ENCODE assay signal across 18 cellular contexts in the genomic region with DNA sequence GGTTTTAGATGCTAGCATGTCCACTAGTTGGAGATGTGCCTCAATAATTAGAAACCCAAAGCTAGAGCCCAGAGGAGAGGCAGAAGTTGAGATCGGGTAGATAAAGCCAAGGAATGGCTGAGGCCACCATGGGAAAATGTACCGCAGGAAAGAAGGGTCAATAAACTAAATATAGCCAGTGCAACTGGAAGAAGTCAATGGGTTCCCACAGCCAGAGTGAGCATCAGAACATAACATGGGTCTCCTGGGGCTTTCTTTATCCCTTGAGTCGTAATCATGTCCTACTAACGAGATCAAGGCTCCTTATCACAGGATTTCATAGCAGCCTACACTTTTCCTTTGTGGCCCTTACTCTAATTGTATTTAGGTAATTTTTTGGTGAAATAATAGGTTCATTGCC.
A peak's percentile ranks its signal among the peaks of the same experiment; 100 is the strongest.
DNase-seq lines count a peak whose midpoint lies in the region; ATAC-seq and TF ChIP-seq lines count a peak whose summit lies in the region.
"Had no signal": no experiment of that assay in that cellular context is flagged by ENCODE, and none has a peak within 500 bp of the region (broad histone marks: within the 10 kb centered on the region; RNA-seq: fewer than 3 reads in every experiment).

No MANE protein-coding gene starts in this region.

- H3K4me3 ChIP-seq in heart right ventricle (no peak overlapping the region), right cardiac atrium (ENCODE audit: low read length) (no peak overlapping the region), PC-3 (ENCODE audit: low read length) (no peak overlapping the region), gastrocnemius medialis (no peak overlapping the region), ascending aorta (no peak overlapping the region)
- H3K4me3 ChIP-seq: BLaER1, HAP-1 had no signal

- H3F3A ChIP-seq in PC-3 (ENCODE audit: low read length, unreplicated experiment) = no peaks in the 10 kb centered on the region

- CTCF ChIA-PET in PC-3 (lab: Charles Lee) = no interaction called here

- DNase-seq in Right ventricle myocardium inferior (ENCODE audit: missing footprints) (no peak), cardiac septum (ENCODE audit: low spot score) (no peak), heart right ventricle (peak in 1 of 2 donors; percentile 50), right cardiac atrium (no peak), PC-3 (no peak), gastrocnemius medialis (no peak), hepatic stellate cell (ENCODE audit: low spot score) (no peak), ascending aorta (ENCODE audit: low spot score in 2 of 2) (no peak)
- DNase-seq: Caco-2; CD4-positive, CD25-positive, alpha-beta regulatory T cell; CD8-positive, alpha-beta T cell; DMS153; DND-41; GOT3 had no signal

- peak; percentile 43 for ATAC-seq in Right ventricle myocardium inferior
- peak in 7 of 8 donors; percentile 45 to 78 (median 57) for ATAC-seq in heart right ventricle
- ATAC-seq in right cardiac atrium = no peak
- no peak for ATAC-seq in PC-3
- ATAC-seq in gastrocnemius medialis = peak; percentile 39 to 44
- ATAC-seq: CD8-positive, alpha-beta T cell had no signal

- H3K4me1 ChIP-seq in heart right ventricle (peaks cover 0 to 32% (median 21%) of the 10 kb centered on the region in 9 donors), right cardiac atrium (ENCODE audit: control insufficient read depth, insufficient read depth, low read length) (peaks cover 11% of the 10 kb centered on the region), PC-3 (ENCODE audit: insufficient read depth, low read length) (peaks cover 52% of the 10 kb centered on the region), gastrocnemius medialis (peaks cover 12 to 13% of the 10 kb centered on the region in 2 donors), ascending aorta (no peaks in the 10 kb centered on the region)
- H3K4me1 ChIP-seq: BLaER1, Caco-2, HAP-1 had no signal

- in situ Hi-C loops in gastrocnemius medialis (cut with MboI; ENCODE audit: low sequenced_read_pairs in 4 of 4) = no loop called here

- H3K9ac ChIP-seq in PC-3 (ENCODE audit: low read length) = no peak overlapping the region; the same call in 1 of the 2 replicates
- H3K9ac ChIP-seq: BLaER1 had no signal

- WGBS in heart right ventricle, 2 donors = 85 to 88% methylated on average over 4 of the region's 4 CpGs
- WGBS in right cardiac atrium = 88% methylated on average over 4 of the region's 4 CpGs

- no peak overlapping the region for H2AFZ ChIP-seq in PC-3 (ENCODE audit: low read length)

- H3K9me2 ChIP-seq in PC-3 (replicated peaks; ENCODE audit: low read length) = no peaks in the 10 kb centered on the region

- BruUV-seq in PC-3 (replicated peaks; lab: Mats Ljungman, UMichigan) = no TSS peak

- H4K20me1 ChIP-seq in PC-3 (ENCODE audit: low read length) = no peaks in the 10 kb centered on the region
- H4K20me1 ChIP-seq: BLaER1 had no signal

- H3K4me2 ChIP-seq in PC-3 (ENCODE audit: low read length) = no peak overlapping the region
- H3K4me2 ChIP-seq: BLaER1 had no signal

- H3K36me3 ChIP-seq in heart right ventricle (peaks cover 0 to 5% (median 0%) of the 10 kb centered on the region in 9 donors), PC-3 (ENCODE audit: low read depth, low read length) (no peaks in the 10 kb centered on the region), gastrocnemius medialis (no peaks in the 10 kb centered on the region), ascending aorta (no peaks in the 10 kb centered on the region)
- H3K36me3 ChIP-seq: BLaER1, HAP-1 had no signal

- TF ChIP-seq CTCF in heart right ventricle (IDR thresholded peaks at IDR 0.05) = no peak
- TF ChIP-seq CTCF in PC-3 (conservative IDR thresholded peaks at IDR 0.05; ENCODE audit: low read depth, low read length) = no peak
- TF ChIP-seq CTCF in gastrocnemius medialis (IDR thresholded peaks at IDR 0.05 in 4 of 5, conservative IDR thresholded peaks at IDR 0.05 in 1 of 5) = no peak
- TF ChIP-seq CTCF in ascending aorta (IDR thresholded peaks at IDR 0.05) = no peak

- POLR2A ChIA-PET in PC-3 (lab: Charles Lee; ENCODE audit: unreplicated experiment) = no interaction called here

- H3K9me3 ChIP-seq in heart right ventricle (peaks cover 0 to 11% (median 5%) of the 10 kb centered on the region in 11 donors), right cardiac atrium (ENCODE audit: control insufficient read depth, low read length) (no peaks in the 10 kb centered on the region), PC-3 (ENCODE audit: low read length) (no peaks in the 10 kb centered on the region), gastrocnemius medialis (no peaks in the 10 kb centered on the region), ascending aorta (peaks cover 4 to 8% of the 10 kb centered on the region in 2 donors)
- H3K9me3 ChIP-seq: Caco-2 had no signal

- peak overlapping the region in 4 of 10 donors; percentile 23 to 65 (median 50) for H3K27ac ChIP-seq in heart right ventricle
- no peak overlapping the region for H3K27ac ChIP-seq in right cardiac atrium (ENCODE audit: low read length)
- H3K27ac ChIP-seq in PC-3 (ENCODE audit: low read length) = peak overlapping the region; percentile 65
- peak overlapping the region in 3 of 4 donors; percentile 47 to 59 (median 49) for H3K27ac ChIP-seq in gastrocnemius medialis
- H3K27ac ChIP-seq in ascending aorta = no peak overlapping the region
- H3K27ac ChIP-seq: 22Rv1, BLaER1, C4-2B had no signal

- no peak for TF ChIP-seq POLR2A in gastrocnemius medialis (IDR thresholded peaks at IDR 0.05)

- intact Hi-C loops in Right ventricle myocardium inferior (cut with DNase I) = no loop called here
- intact Hi-C loops in cardiac septum (cut with DNase I) = no loop called here
- intact Hi-C loops in heart right ventricle (cut with DNase I) = loop anchor here in 2 of 10 donors (5.0 to 10.0 kb wide), 3 partner anchors 36 to 142 kb away; no protein-coding TSS in a partner anchor
- intact Hi-C loops in right cardiac atrium (cut with DNase I) = no loop called here
- intact Hi-C loops in PC-3 (cut with micrococcal nuclease) = loop anchor here (10.0 kb wide), 1 partner anchor 142 kb away; no protein-coding TSS in a partner anchor
- intact Hi-C loops in gastrocnemius medialis (cut with DNase I; ENCODE audit: low total_unique reads) = loop anchor here (5.0 kb wide), 1 partner anchor 44 kb away; no protein-coding TSS in a partner anchor
- intact Hi-C loops in ascending aorta (cut with DNase I) = no loop called here

- H3K27me3 ChIP-seq in heart right ventricle (no peaks in the 10 kb centered on the region), right cardiac atrium (ENCODE audit: control insufficient read depth, insufficient read depth) (no peaks in the 10 kb centered on the region), PC-3 (ENCODE audit: low read length) (no peaks in the 10 kb centered on the region), gastrocnemius medialis (no peaks in the 10 kb centered on the region), ascending aorta (no peaks in the 10 kb centered on the region)
- H3K27me3 ChIP-seq: BLaER1 had no signal

- H3K79me2 ChIP-seq in PC-3 (ENCODE audit: low read length) = peaks cover 4% of the 10 kb centered on the region; the same call in 1 of the 2 replicates

Comparison
In these comparisons a context has a peak if more than half of its experiments do, and no peak if none do; other contexts are left out.
1. ATAC-seq: peak in Right ventricle myocardium inferior (single experiment), heart right ventricle (7 of 8) and gastrocnemius medialis (2 of 2); none in right cardiac atrium (0 of 2) and PC-3 (single experiment).
2. H3K27ac ChIP-seq: peak in PC-3 (single experiment) and gastrocnemius medialis (3 of 4); none in right cardiac atrium (single experiment) and ascending aorta (0 of 2).
3. intact Hi-C loops: an anchor here in PC-3 (10.0 kb wide) and gastrocnemius medialis (5.0 kb wide); none called in Right ventricle myocardium inferior, cardiac septum, right cardiac atrium and ascending aorta.